9 cellular contexts compared by ENCODE assay signal in the genomic region with DNA sequence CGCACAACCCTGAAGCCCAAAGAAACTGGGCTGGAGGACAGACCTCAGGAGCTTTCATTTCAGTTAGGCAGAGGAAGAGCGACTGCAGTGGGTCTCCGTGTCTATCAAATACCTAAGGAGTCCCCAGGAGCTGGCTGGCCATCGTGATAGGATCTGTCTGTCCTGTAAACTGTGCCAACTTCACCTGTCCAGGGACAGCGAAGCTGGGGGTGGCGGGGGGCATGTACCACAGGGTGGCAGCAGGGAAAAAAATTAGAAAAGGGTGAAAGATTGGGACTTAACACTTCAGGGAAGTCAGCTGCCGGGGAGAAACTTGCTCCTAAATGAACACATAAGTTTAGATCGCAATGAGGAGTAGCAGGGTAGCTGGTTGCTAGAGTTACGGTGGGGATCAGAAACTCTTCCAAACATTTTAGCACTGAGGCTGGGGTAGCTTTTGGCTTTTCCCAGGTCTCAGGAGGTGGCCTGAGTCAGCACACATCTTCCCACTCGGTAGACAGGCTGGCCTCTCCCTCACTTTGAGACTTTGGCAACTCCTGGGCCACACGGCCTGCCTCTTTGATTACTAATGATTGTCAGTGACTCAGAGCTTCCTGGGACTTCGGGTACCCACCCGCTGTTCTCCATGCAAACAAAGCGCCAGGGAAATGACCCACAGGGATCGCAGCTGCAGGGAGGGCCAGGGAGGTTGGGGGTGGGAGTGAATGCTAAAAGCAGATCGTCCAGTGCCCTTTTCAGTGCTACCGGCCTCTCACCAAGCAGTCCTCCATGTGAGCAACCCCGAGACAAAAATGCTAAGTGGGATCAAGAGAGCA. TPM values are rescaled to one million over a fixed set of nuclear protein-coding genes. Genes with fewer than 3 reads are reported as not detected.
A peak's percentile ranks its signal among the peaks of the same experiment; 100 is the strongest.
DNase-seq lines count a peak whose midpoint lies in the region; ATAC-seq and TF ChIP-seq lines count a peak whose summit lies in the region.
"Had no signal": no experiment of that assay in that cellular context is flagged by ENCODE, and none has a peak within 500 bp of the region (broad histone marks: within the 10 kb centered on the region; RNA-seq: fewer than 3 reads in every experiment).

No MANE protein-coding gene starts in this region.

- peaks cover 21 to 40% of the 10 kb centered on the region in 2 donors for H3K4me1 ChIP-seq in neuronal stem cell (ENCODE audit: control insufficient read depth in 2 of 2, insufficient read depth in 1 of 2, low read depth in 1 of 2, low read length in 2 of 2)
- H3K4me1 ChIP-seq in aorta (ENCODE audit: control insufficient read depth in 1 of 2, insufficient read depth in 2 of 2, low read length in 2 of 2), result peaks cover 0 to 3% of the 10 kb centered on the region in 2 donors

- peaks cover 23% of the 10 kb centered on the region for H3K4me1 Mint-ChIP-seq in activated T-helper 17 cell treated with anti-CD3 and anti-CD28 coated beads, Interleukin-2, amount 50 U/mL, for 72 hours

- H2AFZ ChIP-seq in neuronal stem cell (ENCODE audit: low read length), result peak overlapping the region; percentile 85

- WGBS in neuronal stem cell (ENCODE audit: extremely low coverage in 2 of 2, insufficient read length in 2 of 2, insufficient replicate concordance in 1 of 2), 2 donors, result no CpG with 5 or more reads among the region's 18 CpGs
- WGBS in aorta, 2 donors, result 27 to 28% methylated on average over 18 of the region's 18 CpGs

- peak overlapping the region; percentile 88 for H3K4me3 Mint-ChIP-seq in activated T-helper 17 cell treated with anti-CD3 and anti-CD28 coated beads, Interleukin-2, amount 50 U/mL, for 72 hours

- peak; percentile 84 for DNase-seq in GM03348 (ENCODE audit: low spot score)
- DNase-seq in NCI-H1105 treated with DMSO at 0.1 percent for 48 hours (lab: John Stamatoyannopoulos, UW), result peak; percentile 19
- peak; percentile 32 for DNase-seq in foreskin melanocyte
- peak; percentile 56 for DNase-seq in neuronal stem cell (ENCODE audit: low spot score)
- peak; percentile 84 to 90 for DNase-seq in aorta

- peak overlapping the region; percentile 76 for H2BK5ac ChIP-seq in neuronal stem cell (ENCODE audit: low read length)

- no peak overlapping the region for H4K91ac ChIP-seq in neuronal stem cell (ENCODE audit: low read depth, low read length, poor library complexity)

- H3K9ac ChIP-seq in neuronal stem cell (ENCODE audit: low read depth, low read length, poor library complexity), result peak overlapping the region; percentile 87

- H2AK5ac ChIP-seq in neuronal stem cell (ENCODE audit: low read depth, low read length), result peak overlapping the region; percentile 86

- no peak overlapping the region for H3K14ac ChIP-seq in neuronal stem cell (ENCODE audit: low read length)

- H3K23ac ChIP-seq in neuronal stem cell (ENCODE audit: low read depth, low read length, poor library complexity), result peak overlapping the region; percentile 50

- H3K9me3 ChIP-seq in neuronal stem cell (replicated peaks in 1 of 2; ENCODE audit: control insufficient read depth in 2 of 2, insufficient read depth in 1 of 2, low read depth in 1 of 2, low read length in 2 of 2), result no peaks in the 10 kb centered on the region
- no peaks in the 10 kb centered on the region for H3K9me3 ChIP-seq in aorta (ENCODE audit: control insufficient read depth, low read length)

- TF ChIP-seq POLR2A in GM18505 (IDR thresholded peaks at IDR 0.05; ENCODE audit: borderline replicate concordance, extremely low read depth, insufficient read depth, insufficient read length), result no peak

- peak; percentile 37 for ATAC-seq in activated T-helper 17 cell treated with anti-CD3 and anti-CD28 coated beads, Interleukin-2, amount 50 U/mL, for 72 hours (replicated peaks)
- ATAC-seq in aorta (ENCODE audit: low FRiP score) (peak; percentile 12), GM19397 (IDR thresholded peaks at IDR 0.05; ENCODE audit: unreplicated experiment) (no peak), GM18505 (IDR thresholded peaks at IDR 0.05; ENCODE audit: unreplicated experiment) (no peak)

- H3K27me3 ChIP-seq in neuronal stem cell (ENCODE audit: control insufficient read depth in 3 of 3, insufficient read depth in 3 of 3, low read depth in 1 of 3, low read length in 3 of 3) (no peaks in the 10 kb centered on the region), aorta (ENCODE audit: control insufficient read depth in 1 of 2, insufficient read depth in 2 of 2, low read length in 1 of 2) (no peaks in the 10 kb centered on the region)

- no peaks in the 10 kb centered on the region for H3K27me3 Mint-ChIP-seq in activated T-helper 17 cell treated with anti-CD3 and anti-CD28 coated beads, Interleukin-2, amount 50 U/mL, for 72 hours

- H3K27ac Mint-ChIP-seq in activated T-helper 17 cell treated with anti-CD3 and anti-CD28 coated beads, Interleukin-2, amount 50 U/mL, for 72 hours, result peak overlapping the region; percentile 98

- peak overlapping the region; percentile 90 for H3K27ac ChIP-seq in neuronal stem cell (replicated peaks; ENCODE audit: low read length)
- peak overlapping the region; percentile 80 to 88 for H3K27ac ChIP-seq in aorta (ENCODE audit: low read depth in 1 of 2, low read length in 2 of 2)

- peak overlapping the region; percentile 75 for H2BK15ac ChIP-seq in neuronal stem cell (ENCODE audit: low read length)

- H3K18ac ChIP-seq in neuronal stem cell (ENCODE audit: low read length), result no peak overlapping the region

- no peaks in the 10 kb centered on the region for H3K9me3 Mint-ChIP-seq in activated T-helper 17 cell treated with anti-CD3 and anti-CD28 coated beads, Interleukin-2, amount 50 U/mL, for 72 hours

- peak overlapping the region; percentile 72 for H3K4me2 ChIP-seq in neuronal stem cell (ENCODE audit: insufficient read depth, low read length, poor library complexity, severe bottlenecking)

- H3K79me1 ChIP-seq in neuronal stem cell (ENCODE audit: low read depth, low read length), result peaks cover 2% of the 10 kb centered on the region

- H2BK120ac ChIP-seq in neuronal stem cell (ENCODE audit: low read depth, low read length), result no peak overlapping the region

- no peak overlapping the region for H3K4ac ChIP-seq in neuronal stem cell (ENCODE audit: low read length)

- H3K4me3 ChIP-seq in neuronal stem cell (ENCODE audit: low read length in 2 of 2), result peak overlapping the region; percentile 81 to 84
- peak overlapping the region; percentile 14 to 38 for H3K4me3 ChIP-seq in aorta (ENCODE audit: low read length in 2 of 2)

- peaks cover 91% of the 10 kb centered on the region for H3K36me3 Mint-ChIP-seq in activated T-helper 17 cell treated with anti-CD3 and anti-CD28 coated beads, Interleukin-2, amount 50 U/mL, for 72 hours (ENCODE audit: low read depth)

- no peak overlapping the region for H4K8ac ChIP-seq in neuronal stem cell (ENCODE audit: low read depth, low read length)

- peaks cover 0 to 26% of the 10 kb centered on the region in 2 donors for H3K36me3 ChIP-seq in neuronal stem cell (replicated peaks in 1 of 2; ENCODE audit: control insufficient read depth in 2 of 2, insufficient read depth in 2 of 2, low read length in 2 of 2)
- H3K36me3 ChIP-seq in aorta (ENCODE audit: control insufficient read depth in 1 of 2, insufficient read depth in 2 of 2, low read length in 1 of 2), result no peaks in the 10 kb centered on the region

- intact Hi-C loops in aorta (cut with DNase I), result loop anchor here in 1 of 2 donors (1.0 kb wide), 1 partner anchor 25 kb away; a partner anchor contains a TSS

- no peak overlapping the region for H2BK12ac ChIP-seq in neuronal stem cell (ENCODE audit: low read length)

RNA-seq across cellular contexts. Expression of a gene that starts 2.9 kb away (rescaled TPM):
- total RNA-seq in activated T-helper 17 cell treated with anti-CD3 and anti-CD28 coated beads, Interleukin-2, amount 50 U/mL, for 72 hours, result 10 to 100 TPM; 42.4 to 51.3 TPM
- polyA plus RNA-seq in neuronal stem cell (2013, experiment 1 of 2), result 14.0 TPM
- 14.3 TPM for polyA plus RNA-seq in neuronal stem cell (2013, experiment 2 of 2)
- 1 to 10 TPM; 4.1 to 4.4 TPM for total RNA-seq in aorta
- 1 to 10 TPM; 4.0 to 6.8 TPM for polyA plus RNA-seq in aorta

RNA-seq across cellular contexts. Expression of a gene that starts 25.9 kb away (rescaled TPM):
- total RNA-seq in activated T-helper 17 cell treated with anti-CD3 and anti-CD28 coated beads, Interleukin-2, amount 50 U/mL, for 72 hours, result 10 to 100 TPM; 11.3 to 52.8 TPM
- 2.3 TPM for polyA plus RNA-seq in neuronal stem cell (2013, experiment 1 of 2)
- polyA plus RNA-seq in neuronal stem cell (2013, experiment 2 of 2), result 2.2 TPM
- 10 to 100 TPM; 11.8 to 14.7 TPM for total RNA-seq in aorta
- polyA plus RNA-seq in aorta, result 10 to 100 TPM; 12.6 to 13.3 TPM

RNA-seq across cellular contexts. Expression of a gene that starts 35.5 kb away (rescaled TPM):
- total RNA-seq in activated T-helper 17 cell treated with anti-CD3 and anti-CD28 coated beads, Interleukin-2, amount 50 U/mL, for 72 hours, result 10 to 100 TPM; 10.7 to 18.4 TPM
- polyA plus RNA-seq in neuronal stem cell (2013, experiment 1 of 2), result 9.1 TPM
- 9.6 TPM for polyA plus RNA-seq in neuronal stem cell (2013, experiment 2 of 2)
- 10 to 100 TPM; 15.6 to 20.9 TPM for total RNA-seq in aorta
- polyA plus RNA-seq in aorta, result 10 to 100 TPM in 1 of 2 donors, 1 to 10 TPM in 1; 4.5 to 22.6 TPM

RNA-seq across cellular contexts. Expression of a gene that starts 49.1 kb away (rescaled TPM):
- total RNA-seq in activated T-helper 17 cell treated with anti-CD3 and anti-CD28 coated beads, Interleukin-2, amount 50 U/mL, for 72 hours, result not detected
- polyA plus RNA-seq in neuronal stem cell (2013, experiment 1 of 2), result not detected
- polyA plus RNA-seq in neuronal stem cell (2013, experiment 2 of 2), result not detected
- total RNA-seq in aorta, result not detected
- polyA plus RNA-seq in aorta, result not detected
- total RNA-seq: glomerular endothelial cell had no signal

Comparison
In these comparisons a context has a peak if more than half of its experiments do, and no peak if none do; other contexts are left out.
1. DNase-seq: peak in every context shown above with its lines; median percentile 87 in aorta; 84 in GM03348; 56 in neuronal stem cell; 32 in foreskin melanocyte; 19 in NCI-H1105 treated with DMSO at 0.1 percent for 48 hours.
2. ATAC-seq: peak in activated T-helper 17 cell treated with anti-CD3 and anti-CD28 coated beads, Interleukin-2, amount 50 U/mL, for 72 hours (single experiment) and aorta (single experiment); none in GM19397 (single experiment) and GM18505 (single experiment).
3. RNA of a gene that starts 2.9 kb away (total RNA-seq): 42.4 to 51.3 TPM in activated T-helper 17 cell treated with anti-CD3 and anti-CD28 coated beads, Interleukin-2, amount 50 U/mL, for 72 hours; 4.1 to 4.4 TPM in aorta; every median in the first group is over 4 times any median in the second.